1 cellular context compared by ENCODE assay signal in genomic region chr2:124025349-124025720, GRCh38.
TF ChIP-seq lines count a peak whose summit lies in the region.

No MANE protein-coding gene starts in this region.

TF ChIP-seq in H1, 55 proteins besides CTCF, POLR2A, EP300 and RAD21:
- no peak; a peak in 1 of 4 replicates for TF ChIP-seq SIN3A (conservative IDR thresholded peaks at IDR 0.05 in 1 of 2, IDR thresholded peaks at IDR 0.05 in 1 of 2; ENCODE audit: low read depth in 1 of 2, low read length in 2 of 2)
- TF ChIP-seq MAX (IDR thresholded peaks at IDR 0.05): 0 out of 2 replicates have a peak, but pooled peaks have one; percentile 3
- no peak for TF ChIP-seq MAFK (IDR thresholded peaks at IDR 0.05; ENCODE audit: low read depth, low read length)
- TF ChIP-seq PHF8 (conservative IDR thresholded peaks at IDR 0.05; ENCODE audit: low read depth, low read length): no peak
- TF ChIP-seq SIX5 (IDR thresholded peaks at IDR 0.05; ENCODE audit: low read depth, low read length): no peak
- TF ChIP-seq TBP (IDR thresholded peaks at IDR 0.05; ENCODE audit: low read depth, low read length): no peak; the same call in 1 of the 2 replicates
- TF ChIP-seq KDM5A (IDR thresholded peaks at IDR 0.05; ENCODE audit: low read length): no peak
- no peak for TF ChIP-seq JUND (IDR thresholded peaks at IDR 0.05; ENCODE audit: low read length)
